Comparison of ENCODE assay signal across 16 cellular contexts in genomic region chr1:167482184-167482583, GRCh38. TPM values are rescaled to one million over a fixed set of nuclear protein-coding genes. Genes with fewer than 3 reads are reported as not detected.
DNase-seq lines count a peak whose midpoint lies in the region; ATAC-seq and TF ChIP-seq lines count a peak whose summit lies in the region.
"Had no signal": no experiment of that assay in that cellular context is flagged by ENCODE, and none has a peak within 500 bp of the region (broad histone marks: within the 10 kb centered on the region; RNA-seq: fewer than 3 reads in every experiment).

No MANE protein-coding gene starts in this region.

- H3K4me3 ChIP-seq in naive thymus-derived CD4-positive, alpha-beta T cell (ENCODE audit: low read length) = peak overlapping the region; percentile 23
- H3K4me3 ChIP-seq in upper lobe of right lung = no peak overlapping the region
- H3K4me3 ChIP-seq in right atrium auricular region = no peak overlapping the region
- H3K4me3 ChIP-seq in smooth muscle cell = no peak overlapping the region
- H3K4me3 ChIP-seq: SJSA1 had no signal

- peaks cover 0 to 12% (median 0%) of the 10 kb centered on the region in 3 experiments for H3K36me3 ChIP-seq in naive thymus-derived CD4-positive, alpha-beta T cell (ENCODE audit: control insufficient read depth in 2 of 3, insufficient read depth in 3 of 3, low read length in 3 of 3)
- H3K36me3 ChIP-seq in upper lobe of right lung (no peaks in the 10 kb centered on the region), right atrium auricular region (no peaks in the 10 kb centered on the region), smooth muscle cell (ENCODE audit: low read depth) (no peaks in the 10 kb centered on the region)
- H3K36me3 ChIP-seq: SJSA1 had no signal

- H3K27ac Mint-ChIP-seq in naive thymus-derived CD4-positive, alpha-beta T cell = peak overlapping the region; percentile 84 to 99 (median 98)
- H3K27ac Mint-ChIP-seq: HFFc6 had no signal

- peak overlapping the region; percentile 74 to 88 (median 82) for H3K4me3 Mint-ChIP-seq in naive thymus-derived CD4-positive, alpha-beta T cell
- H3K4me3 Mint-ChIP-seq: HFFc6, naive B cell had no signal

- CTCF ChIA-PET in naive thymus-derived CD4-positive, alpha-beta T cell (lab: Charles Lee) = interaction anchor here (0.9 to 2.1 kb wide), 3 partner anchors 16 to 35 kb away, joined by 3 to 6 read pairs (median 4); no protein-coding TSS in a partner anchor

- H3K9me3 Mint-ChIP-seq in naive thymus-derived CD4-positive, alpha-beta T cell = peaks cover 0 to 4% (median 0%) of the 10 kb centered on the region in 11 donors
- H3K9me3 Mint-ChIP-seq: HFFc6, naive B cell had no signal

- no peak overlapping the region for H3K4me2 ChIP-seq in smooth muscle cell

- H4K20me1 ChIP-seq in smooth muscle cell (ENCODE audit: low read depth) = no peaks in the 10 kb centered on the region

- no peaks in the 10 kb centered on the region for H3K79me2 ChIP-seq in smooth muscle cell (ENCODE audit: low read depth)

- H3F3A ChIP-seq in smooth muscle cell (ENCODE audit: low read depth) = no peaks in the 10 kb centered on the region

- no peak for TF ChIP-seq CTCF in upper lobe of right lung (IDR thresholded peaks at IDR 0.05)
- TF ChIP-seq CTCF in right atrium auricular region (IDR thresholded peaks at IDR 0.05) = no peak
- TF ChIP-seq CTCF in smooth muscle cell (IDR thresholded peaks at IDR 0.05; ENCODE audit: borderline replicate concordance, insufficient read depth, poor library complexity, severe bottlenecking) = no peak

- H3K9me3 ChIP-seq in naive thymus-derived CD4-positive, alpha-beta T cell (ENCODE audit: control insufficient read depth in 2 of 3, low read length in 3 of 3) = no peaks in the 10 kb centered on the region
- H3K9me3 ChIP-seq in upper lobe of right lung (no peaks in the 10 kb centered on the region), right atrium auricular region (no peaks in the 10 kb centered on the region), smooth muscle cell (replicated peaks; ENCODE audit: low read depth) (no peaks in the 10 kb centered on the region)
- H3K9me3 ChIP-seq: Caco-2, SJSA1 had no signal

- peaks cover 7 to 71% (median 36%) of the 10 kb centered on the region in 5 donors for H3K36me3 Mint-ChIP-seq in naive thymus-derived CD4-positive, alpha-beta T cell

- no peaks in the 10 kb centered on the region for H3K27me3 Mint-ChIP-seq in naive thymus-derived CD4-positive, alpha-beta T cell

- POLR2A ChIA-PET in naive thymus-derived CD4-positive, alpha-beta T cell (lab: Charles Lee) = interaction anchor here (0.5 to 16.2 kb wide), 12 partner anchors 14 to 52 kb away, joined by 3 to 184 read pairs (median 4); partner anchors contain the start of gene CD247

- H3K27me3 ChIP-seq in naive thymus-derived CD4-positive, alpha-beta T cell (ENCODE audit: control insufficient read depth in 2 of 2, insufficient read depth in 2 of 2, low read length in 2 of 2) = no peaks in the 10 kb centered on the region
- H3K27me3 ChIP-seq in upper lobe of right lung (no peaks in the 10 kb centered on the region), right atrium auricular region (no peaks in the 10 kb centered on the region), smooth muscle cell (ENCODE audit: low read depth) (no peaks in the 10 kb centered on the region)

- 76% methylated on average over 4 of the region's 4 CpGs for WGBS in smooth muscle cell (ENCODE audit: low lambda C conversion rate)

- intact Hi-C loops in naive thymus-derived CD4-positive, alpha-beta T cell (cut with micrococcal nuclease) = loop anchor here (1.0 to 5.0 kb wide), 5 partner anchors 8 to 36 kb away; partner anchors contain the start of gene CD247 (in 2 of the 2)
- intact Hi-C loops in upper lobe of right lung (cut with DNase I) = no loop called here

- DNase-seq in activated CD8-positive, alpha-beta memory T cell treated with anti-CD3 and anti-CD28 coated beads for 24 hours = peak; percentile 64
- no peak for DNase-seq in activated CD8-positive, alpha-beta memory T cell treated with anti-CD3 and anti-CD28 coated beads, Interleukin-2, amount 50 U/mL, for 4 hours
- peak; percentile 65 to 68 for DNase-seq in activated T-cell treated with anti-CD3 and anti-CD28 coated beads, Interleukin-2, amount 50 U/mL, for 48 hours
- peak in 8 of 9 donors; percentile 45 to 82 (median 76) for DNase-seq in naive thymus-derived CD4-positive, alpha-beta T cell
- DNase-seq in upper lobe of right lung = peak; percentile 36
- no peak for DNase-seq in right atrium auricular region (ENCODE audit: low spot score)
- no peak for DNase-seq in smooth muscle cell (lab: John Stamatoyannopoulos, UW; ENCODE audit: unreplicated experiment)
- DNase-seq: aorta, Caco-2, dermis blood vessel endothelial cell, HFFc6, naive B cell, NCI-H2171, substantia nigra had no signal

- H3K9ac ChIP-seq in smooth muscle cell (ENCODE audit: low read depth) = no peak overlapping the region

- H3K27ac ChIP-seq in naive thymus-derived CD4-positive, alpha-beta T cell (ENCODE audit: low read depth, low read length) = peak overlapping the region; percentile 83
- H3K27ac ChIP-seq in upper lobe of right lung = no peak overlapping the region
- H3K27ac ChIP-seq in right atrium auricular region = no peak overlapping the region
- no peak overlapping the region for H3K27ac ChIP-seq in smooth muscle cell (ENCODE audit: low read depth)
- H3K27ac ChIP-seq: SJSA1 had no signal

- ATAC-seq in naive thymus-derived CD4-positive, alpha-beta T cell = peak; percentile 73
- ATAC-seq in upper lobe of right lung (no peak), GM21723 (IDR thresholded peaks at IDR 0.05; ENCODE audit: unreplicated experiment) (no peak)

- H3K4me1 Mint-ChIP-seq in naive thymus-derived CD4-positive, alpha-beta T cell = peaks cover 76 to 100% (median 99%) of the 10 kb centered on the region in 7 donors

- no peak overlapping the region for H2AFZ ChIP-seq in smooth muscle cell (ENCODE audit: low read depth)

- peaks cover 59 to 95% of the 10 kb centered on the region in 2 donors for H3K4me1 ChIP-seq in naive thymus-derived CD4-positive, alpha-beta T cell (ENCODE audit: control insufficient read depth in 2 of 2, insufficient read depth in 2 of 2, low read length in 2 of 2)
- H3K4me1 ChIP-seq in upper lobe of right lung (no peaks in the 10 kb centered on the region), right atrium auricular region (no peaks in the 10 kb centered on the region), smooth muscle cell (ENCODE audit: low read depth) (no peaks in the 10 kb centered on the region)
- H3K4me1 ChIP-seq: Caco-2, SJSA1 had no signal

RNA-seq across cellular contexts. Expression of gene CD247, which starts 36.1 kb away (rescaled TPM):
- 100 to 1,000 TPM; 246 to 476 (median 336) TPM for total RNA-seq in naive thymus-derived CD4-positive, alpha-beta T cell
- polyA plus RNA-seq in naive thymus-derived CD4-positive, alpha-beta T cell = 100 to 1,000 TPM; 352 to 437 TPM
- 8.9 TPM for total RNA-seq in upper lobe of right lung
- total RNA-seq in right atrium auricular region = 1 to 10 TPM in 1 of 2 donors, under 1 TPM in 1; 0.79 to 1.1 TPM
- total RNA-seq in smooth muscle cell = 0.13 TPM in 1 of 2 replicates, not detected in the other
- polyA plus RNA-seq in smooth muscle cell = not detected in 2 replicates
- total RNA-seq: Caco-2, dermis blood vessel endothelial cell, HFFc6, SJSA1 had no signal

Comparison
In these comparisons a context has a peak if more than half of its experiments do, and no peak if none do; other contexts are left out.
1. DNase-seq: peak in activated CD8-positive, alpha-beta memory T cell treated with anti-CD3 and anti-CD28 coated beads for 24 hours (single experiment), activated T-cell treated with anti-CD3 and anti-CD28 coated beads, Interleukin-2, amount 50 U/mL, for 48 hours (2 of 2), naive thymus-derived CD4-positive, alpha-beta T cell (8 of 9) and upper lobe of right lung (single experiment); none in activated CD8-positive, alpha-beta memory T cell treated with anti-CD3 and anti-CD28 coated beads, Interleukin-2, amount 50 U/mL, for 4 hours (single experiment), right atrium auricular region (single experiment) and smooth muscle cell (single experiment).
2. RNA of gene CD247, which starts 36.1 kb away (total RNA-seq): 246 to 476 TPM in naive thymus-derived CD4-positive, alpha-beta T cell; 8.9 TPM in upper lobe of right lung (single experiment), 0.79 to 1.1 TPM in right atrium auricular region and 0.13 TPM in smooth muscle cell; every median in the first group is over 10 times any median in the second.